In the genomic region with DNA sequence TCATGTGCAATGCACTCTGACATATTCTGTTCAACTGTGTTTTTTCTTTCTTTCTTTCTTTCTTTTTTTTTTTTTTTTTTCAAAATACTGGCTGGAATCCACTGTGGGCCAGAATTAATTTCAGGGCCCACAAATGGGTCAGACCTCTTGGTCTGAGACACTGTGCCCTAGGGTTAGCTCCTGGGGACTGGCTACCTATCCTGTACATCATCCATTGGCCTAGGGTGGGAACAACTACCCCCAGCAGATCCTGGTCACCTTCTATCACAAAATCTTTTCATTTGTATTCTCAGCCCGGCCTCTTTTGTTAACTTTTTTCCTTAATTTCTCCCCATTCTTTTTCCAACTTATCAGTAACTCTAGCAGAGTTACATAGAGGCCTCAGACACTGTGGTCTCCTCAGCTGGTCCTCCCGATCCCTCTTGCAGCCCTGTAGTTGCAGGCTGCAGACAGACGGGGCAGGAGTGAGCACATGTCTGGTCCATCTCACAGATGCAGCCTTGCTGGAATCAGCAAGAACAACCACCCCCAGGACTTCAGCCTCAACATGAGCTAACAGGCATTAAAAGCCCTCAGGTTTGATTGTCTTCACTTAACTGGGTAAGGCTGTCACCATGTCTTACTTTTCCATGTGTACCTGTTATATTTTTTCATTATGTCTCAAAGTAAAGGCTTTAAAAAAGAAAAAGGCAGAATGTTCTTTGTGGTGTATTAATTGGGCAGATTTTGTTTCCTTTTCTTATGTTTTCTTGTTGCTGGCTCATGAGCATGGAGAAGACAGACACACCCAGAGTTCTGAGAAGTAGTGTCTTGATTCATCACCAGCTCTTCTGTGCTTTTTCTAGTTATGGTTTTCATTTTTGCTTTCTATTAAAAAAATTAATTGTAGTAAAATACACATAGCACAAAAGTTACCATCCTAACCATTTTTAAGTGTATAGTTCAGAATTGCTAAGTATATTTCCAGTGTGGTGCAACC, we compare ENCODE assay signal across 7 cellular contexts. TPM values are rescaled to one million over a fixed set of nuclear protein-coding genes. Genes with fewer than 3 reads are reported as not detected.
DNase-seq lines count a peak whose midpoint lies in the region; TF ChIP-seq lines count a peak whose summit lies in the region.

No MANE protein-coding gene starts in this region.

- H3K4me3 Mint-ChIP-seq in MCF 10A (ENCODE audit: unreplicated experiment) = no peak overlapping the region

- H3K36me3 Mint-ChIP-seq in MCF 10A (ENCODE audit: insufficient read depth, unreplicated experiment) = no peaks in the 10 kb centered on the region

- H3K4me3 ChIP-seq in HAP-1 (no peak overlapping the region), kidney epithelial cell (ENCODE audit: low read depth, low read length) (no peak overlapping the region)

- CTCF ChIA-PET in MCF 10A (lab: Yijun Ruan, JAX) = interaction anchor here (0.6 to 1.9 kb wide), 5 partner anchors 9 to 419 kb away, joined by 3 to 5 read pairs (median 3); no protein-coding TSS in a partner anchor

- H3K27ac Mint-ChIP-seq in MCF 10A (ENCODE audit: low read depth, unreplicated experiment) = peak overlapping the region; percentile 3

- no peaks in the 10 kb centered on the region for H3K27me3 Mint-ChIP-seq in MCF 10A (ENCODE audit: insufficient read depth, unreplicated experiment)

- no peaks in the 10 kb centered on the region for H3K4me1 Mint-ChIP-seq in MCF 10A (ENCODE audit: insufficient read depth, unreplicated experiment)

- no peaks in the 10 kb centered on the region for H3K27me3 ChIP-seq in HAP-1 (ENCODE audit: low read depth)
- no peaks in the 10 kb centered on the region for H3K27me3 ChIP-seq in kidney epithelial cell (ENCODE audit: control insufficient read depth, insufficient read depth, low read length)

- no peaks in the 10 kb centered on the region for H3K4me1 ChIP-seq in HAP-1

- POLR2A ChIA-PET in MCF 10A (lab: Yijun Ruan, JAX) = interaction anchor here (0.7 to 0.9 kb wide), 2 partner anchors 12 to 13 kb away, joined by 3 read pairs; no protein-coding TSS in a partner anchor

- no peaks in the 10 kb centered on the region for H3K9me3 Mint-ChIP-seq in MCF 10A (ENCODE audit: unreplicated experiment)

- TF ChIP-seq CTCF in GM13976 (IDR thresholded peaks at IDR 0.05; ENCODE audit: borderline replicate concordance, control extremely low read depth, extremely low read depth, insufficient read depth, missing control alignments) = peak; percentile 73
- TF ChIP-seq CTCF in LNCAP (IDR thresholded peaks at IDR 0.05) = peak; percentile 68
- TF ChIP-seq CTCF in MCF 10A (IDR thresholded peaks at IDR 0.05; ENCODE audit: unreplicated experiment) = peak; percentile 54
- peak; percentile 78 for TF ChIP-seq CTCF in kidney epithelial cell (IDR thresholded peaks at IDR 0.05; ENCODE audit: insufficient read depth, low read length, poor library complexity, severe bottlenecking)

- no TSS peak for BruUV-seq in MCF 10A (replicated peaks; lab: Mats Ljungman, UMichigan)

- H3K36me3 ChIP-seq in HAP-1 (replicated peaks) = no peaks in the 10 kb centered on the region
- H3K36me3 ChIP-seq in kidney epithelial cell (ENCODE audit: control insufficient read depth, insufficient read depth, low read length) = no peaks in the 10 kb centered on the region

- intact Hi-C loops in MCF 10A (cut with micrococcal nuclease) = no loop called here

- no peaks in the 10 kb centered on the region for H3K9me3 ChIP-seq in HAP-1

- DNase-seq in GM13976 (ENCODE audit: low spot score) (peak; percentile 72), HAP-1 (ENCODE audit: low spot score in 2 of 2) (peak; percentile 57 to 78), T-helper 9 cell (peak; percentile 38), MCF 10A (ENCODE audit: unreplicated experiment) (peak; percentile 61), kidney epithelial cell (ENCODE audit: low read depth) (no peak)
- peak; percentile 11 for DNase-seq in stimulated activated CD8-positive, alpha-beta memory T cell treated with anti-CD3 and anti-CD28 coated beads, Interleukin-15, amount 100 ng/mL, for 24 hours (ENCODE audit: low read depth)

- in situ Hi-C loops in GM13976 (cut with MboI; ENCODE audit: low sequenced_read_pairs, unreplicated experiment) = no loop called here
- in situ Hi-C loops in HAP-1 (cut with MboI; ENCODE audit: low sequenced_read_pairs) = no loop called here

RNA-seq across cellular contexts. Expression of gene TXLNB, which starts 41.2 kb away (rescaled TPM):
- total RNA-seq in MCF 10A (2022) (not detected in 2 replicates), kidney epithelial cell (not detected in 2 replicates)
